In genomic region chr20:45934046-45934586, GRCh38 we compare ENCODE assay signal across 8 cellular contexts. TPM values are rescaled to one million over a fixed set of nuclear protein-coding genes. Genes with fewer than 3 reads are reported as not detected.
A peak's percentile ranks its signal among the peaks of the same experiment; 100 is the strongest.
DNase-seq lines count a peak whose midpoint lies in the region; ATAC-seq, FAIRE-seq and TF ChIP-seq lines count a peak whose summit lies in the region.

No MANE protein-coding gene starts in this region.

- H3K4me3 Mint-ChIP-seq in activated naive CD8-positive, alpha-beta T cell, result peak overlapping the region; percentile 95

- peak overlapping the region; percentile 91 for H3K9ac ChIP-seq in parathyroid adenoma

- H3K9me3 ChIP-seq in parathyroid adenoma (ENCODE audit: control insufficient read depth, low read length), result no peaks in the 10 kb centered on the region

- ATAC-seq in HG02885 (IDR thresholded peaks at IDR 0.05; ENCODE audit: poor library complexity, unreplicated experiment) (peak; percentile 14), Right ventricle myocardium superior (ENCODE audit: poor library complexity) (peak; percentile 42)

- H3K4me1 Mint-ChIP-seq in activated naive CD8-positive, alpha-beta T cell (ENCODE audit: low read depth), result peaks cover 29% of the 10 kb centered on the region

- no peaks in the 10 kb centered on the region for H3K36me3 ChIP-seq in parathyroid adenoma (ENCODE audit: control insufficient read depth, insufficient read depth, low read length)

- peaks cover 2% of the 10 kb centered on the region for H3K36me3 Mint-ChIP-seq in activated naive CD8-positive, alpha-beta T cell

- no peaks in the 10 kb centered on the region for H3K9me3 Mint-ChIP-seq in activated naive CD8-positive, alpha-beta T cell (ENCODE audit: low read depth)

- no peaks in the 10 kb centered on the region for H3K27me3 ChIP-seq in parathyroid adenoma (ENCODE audit: control insufficient read depth, insufficient read depth, low read length)

- peak overlapping the region; percentile 95 for H3K27ac Mint-ChIP-seq in activated naive CD8-positive, alpha-beta T cell

- peak; percentile 32 for DNase-seq in stimulated activated CD8-positive, alpha-beta memory T cell treated with anti-CD3 and anti-CD28 coated beads, Interleukin-12 subunit alpha, Interleukin-12 subunit beta, amount 100 ng/mL, for 1 hour (ENCODE audit: low read depth)
- no peak for DNase-seq in stimulated activated CD8-positive, alpha-beta memory T cell treated with anti-CD3 and anti-CD28 coated beads, Interleukin-4, amount 100 ng/mL, for 48 hours
- peak; percentile 89 for DNase-seq in NCI-H2227 (lab: John Stamatoyannopoulos, UW; ENCODE audit: unreplicated experiment)
- peak; percentile 85 for DNase-seq in Right ventricle myocardium superior
- DNase-seq in GM12891 (ENCODE audit: insufficient read length, low spot score), result no peak

- FAIRE-seq in GM12891 (lab: Jason Lieb, UNC), result no peak

- H3K27me3 Mint-ChIP-seq in activated naive CD8-positive, alpha-beta T cell, result no peaks in the 10 kb centered on the region

- peaks cover 5% of the 10 kb centered on the region for H3K79me2 ChIP-seq in parathyroid adenoma

- H3K4me3 ChIP-seq in parathyroid adenoma (ENCODE audit: low read depth, low read length), result peak overlapping the region; percentile 97

- peak overlapping the region; percentile 95 for H3K27ac ChIP-seq in parathyroid adenoma

- H2AFZ ChIP-seq in parathyroid adenoma, result peak overlapping the region; percentile 83

- TF ChIP-seq CTCF in parathyroid adenoma (IDR thresholded peaks at IDR 0.05), result no peak

- no peak for TF ChIP-seq POLR2A in GM12891 (IDR thresholded peaks at IDR 0.05; ENCODE audit: low read depth, low read length)

- H3K4me2 ChIP-seq in parathyroid adenoma (ENCODE audit: low read length), result peak overlapping the region; percentile 73

- H3K4me1 ChIP-seq in parathyroid adenoma, result peaks cover 5% of the 10 kb centered on the region

- intact Hi-C loops in Right ventricle myocardium superior (cut with DNase I), result loop anchor here (5.0 to 10.0 kb wide), 2 partner anchors 42 to 889 kb away; partner anchors contain the start of genes CTSA and NEURL2

TF ChIP-seq in GM12891, 5 proteins besides CTCF, POLR2A, EP300 and RAD21:
- TF ChIP-seq POLR2AphosphoS5 (IDR thresholded peaks at IDR 0.05; ENCODE audit: low read depth, low read length) (no peak), PAX5 (IDR thresholded peaks at IDR 0.05; ENCODE audit: insufficient read depth, low read length, severe bottlenecking) (no peak), SPI1 (IDR thresholded peaks at IDR 0.05; ENCODE audit: low read depth, low read length) (no peak), TAF1 (IDR thresholded peaks at IDR 0.05; ENCODE audit: low read depth, low read length) (no peak), POU2F2 (IDR thresholded peaks at IDR 0.05; ENCODE audit: low read depth, low read length) (no peak)

RNA-seq across cellular contexts. Expression of gene PCIF1, which starts 0.4 kb away (rescaled TPM):
- 21.8 TPM for total RNA-seq in Right ventricle myocardium superior
- polyA plus RNA-seq in GM12891 (2012; ENCODE audit: low read depth, missing spikeins), result 21.5 TPM

RNA-seq across cellular contexts. Expression of gene PLTP, which starts 22.2 kb away (rescaled TPM):
- total RNA-seq in Right ventricle myocardium superior, result 118 TPM
- 11.5 TPM for polyA plus RNA-seq in GM12891 (2012; ENCODE audit: low read depth, missing spikeins)

RNA-seq across cellular contexts. Expression of gene ZNF335, which starts 37.9 kb away (rescaled TPM):
- total RNA-seq in Right ventricle myocardium superior, result 7.6 TPM
- 13.5 TPM for polyA plus RNA-seq in GM12891 (2012; ENCODE audit: low read depth, missing spikeins)

RNA-seq across cellular contexts. Expression of gene CTSA, which starts 43.0 kb away (rescaled TPM):
- 113 TPM for total RNA-seq in Right ventricle myocardium superior
- polyA plus RNA-seq in GM12891 (2012; ENCODE audit: low read depth, missing spikeins), result 34.7 TPM

RNA-seq across cellular contexts. Expression of gene NEURL2, which starts 43.1 kb away (rescaled TPM):
- total RNA-seq in Right ventricle myocardium superior, result 6.5 TPM
- polyA plus RNA-seq in GM12891 (2012; ENCODE audit: low read depth, missing spikeins), result 2.6 TPM

Comparison
In these comparisons a context has a peak if more than half of its experiments do, and no peak if none do; other contexts are left out.
1. DNase-seq: peak in stimulated activated CD8-positive, alpha-beta memory T cell treated with anti-CD3 and anti-CD28 coated beads, Interleukin-12 subunit alpha, Interleukin-12 subunit beta, amount 100 ng/mL, for 1 hour (single experiment), NCI-H2227 (single experiment) and Right ventricle myocardium superior (single experiment); none in stimulated activated CD8-positive, alpha-beta memory T cell treated with anti-CD3 and anti-CD28 coated beads, Interleukin-4, amount 100 ng/mL, for 48 hours (single experiment) and GM12891 (single experiment).